11 cellular contexts compared by ENCODE assay signal in the genomic region with DNA sequence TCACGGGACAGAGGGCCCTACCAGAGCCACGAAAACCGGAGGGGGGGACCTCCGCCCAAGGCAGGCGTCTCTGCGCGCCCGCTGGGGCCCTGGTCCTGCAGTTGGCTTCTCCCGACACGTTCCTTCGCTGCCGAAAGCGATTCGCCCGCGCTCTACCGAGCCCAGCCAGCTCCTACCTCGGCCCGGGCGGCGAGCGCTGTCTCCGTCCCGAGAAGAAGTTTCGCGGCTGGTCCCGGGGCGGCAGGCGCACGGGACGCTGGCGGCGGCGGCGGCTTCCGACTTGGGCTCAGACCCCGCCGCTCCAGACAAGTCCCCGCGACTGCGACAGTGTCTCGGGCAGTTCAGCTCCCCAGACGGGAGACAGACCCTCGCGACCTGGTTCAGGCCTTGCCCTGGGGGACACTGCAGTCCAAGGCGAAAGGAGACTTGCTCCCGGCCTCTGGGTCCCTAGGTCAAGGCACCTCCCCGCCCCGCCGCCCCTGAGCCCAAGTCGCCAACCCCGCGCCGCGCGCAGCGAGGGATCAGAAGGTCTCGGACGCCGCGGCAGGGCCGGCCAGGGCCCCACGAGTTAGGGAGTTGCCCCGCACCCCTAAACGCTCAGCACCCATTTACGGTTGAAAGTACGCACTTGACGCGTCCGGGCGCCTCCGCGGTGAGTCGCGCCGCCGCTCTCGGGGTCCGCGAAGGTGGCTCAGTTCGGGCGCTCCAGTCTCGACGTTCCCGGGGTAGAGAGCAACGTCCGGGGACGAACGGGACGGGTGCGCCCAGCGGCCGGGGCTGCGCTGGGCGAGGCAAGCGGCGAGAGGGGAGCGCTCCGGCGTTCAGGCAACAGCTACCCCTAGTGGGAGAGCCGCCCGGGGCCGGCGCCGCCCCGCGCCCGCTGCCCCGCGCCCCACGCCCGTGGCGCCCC. TPM values are rescaled to one million over a fixed set of nuclear protein-coding genes. Genes with fewer than 3 reads are reported as not detected.
DNase-seq lines count a peak whose midpoint lies in the region; ATAC-seq and TF ChIP-seq lines count a peak whose summit lies in the region.
"Had no signal": no experiment of that assay in that cellular context is flagged by ENCODE, and none has a peak within 500 bp of the region (broad histone marks: within the 10 kb centered on the region; RNA-seq: fewer than 3 reads in every experiment).

No MANE protein-coding gene starts in this region.

- 13% methylated on average over 36 of the region's 113 CpGs; no CpG with 5 or more reads in 1 of the 2 donors for WGBS in esophagus squamous epithelium, 2 donors

- TF ChIP-seq POLR2A in esophagus squamous epithelium (IDR thresholded peaks at IDR 0.05) (no peak), vagina (IDR thresholded peaks at IDR 0.05) (no peak)

- ATAC-seq in mucosa of descending colon, result peak; percentile 69
- ATAC-seq: K562 had no signal

- H3K27ac ChIP-seq in esophagus squamous epithelium (peak overlapping the region; percentile 70 to 85 (median 76)), vagina (peak overlapping the region; percentile 90)

- peaks cover 8 to 97% (median 30%) of the 10 kb centered on the region in 4 donors for H3K27me3 ChIP-seq in esophagus squamous epithelium
- peaks cover 7% of the 10 kb centered on the region for H3K27me3 ChIP-seq in vagina

- H3K4me3 ChIP-seq in esophagus squamous epithelium (peak overlapping the region; percentile 33 to 63 (median 50)), mucosa of descending colon (peak overlapping the region; percentile 22), vagina (peak overlapping the region; percentile 62 to 82)
- H3K4me3 ChIP-seq: K562 had no signal

- DNase-seq in stimulated activated CD4-positive, alpha-beta T cell treated with anti-CD3 and anti-CD28 coated beads, Interleukin-15, amount 100 ng/mL, for 24 hours, result peak; percentile 33
- DNase-seq in stimulated activated CD4-positive, alpha-beta T cell treated with anti-CD3 and anti-CD28 coated beads, Interleukin-12 subunit alpha, Interleukin-12 subunit beta, amount 100 ng/mL, for 4 hours, result no peak
- DNase-seq in esophagus squamous epithelium (lab: John Stamatoyannopoulos, UW) (no peak), mucosa of descending colon (peak; percentile 50 to 66 (median 56)), vagina (ENCODE audit: extremely low spot score in 2 of 2) (no peak), Ammon's horn (ENCODE audit: low spot score) (no peak), hypothalamus (lab: John Stamatoyannopoulos, UW) (no peak), 8988T (no peak)
- DNase-seq: activated naive CD4-positive, alpha-beta T cell; DMS53 had no signal

- H3K4me1 ChIP-seq in esophagus squamous epithelium, result peaks cover 5 to 68% (median 15%) of the 10 kb centered on the region in 3 donors
- H3K4me1 ChIP-seq in mucosa of descending colon (ENCODE audit: low read depth), result peaks cover 5% of the 10 kb centered on the region
- H3K4me1 ChIP-seq in vagina, result peaks cover 50% of the 10 kb centered on the region

- intact Hi-C loops in esophagus squamous epithelium (cut with DNase I), result no loop called here
- intact Hi-C loops in mucosa of descending colon (cut with DNase I, micrococcal nuclease), result no loop called here
- intact Hi-C loops in vagina (cut with DNase I), result loop anchor here (2.0 to 10.0 kb wide), 2 partner anchors 195 to 715 kb away; no protein-coding TSS in a partner anchor

- peaks cover 0 to 18% (median 10%) of the 10 kb centered on the region in 3 donors for H3K9me3 ChIP-seq in esophagus squamous epithelium
- H3K9me3 ChIP-seq in mucosa of descending colon, result peaks cover 5% of the 10 kb centered on the region
- peaks cover 7% of the 10 kb centered on the region for H3K9me3 ChIP-seq in vagina

- TF ChIP-seq CTCF in esophagus squamous epithelium (IDR thresholded peaks at IDR 0.05) (peak in 3 of 6 experiments; percentile 19 to 31 (median 29)), mucosa of descending colon (IDR thresholded peaks at IDR 0.05) (no peak), vagina (IDR thresholded peaks at IDR 0.05) (no peak)

- H3K36me3 ChIP-seq in esophagus squamous epithelium (no peaks in the 10 kb centered on the region), mucosa of descending colon (ENCODE audit: low read depth) (no peaks in the 10 kb centered on the region), vagina (no peaks in the 10 kb centered on the region)

RNA-seq across cellular contexts. Expression of gene DIO3, which starts 1.4 kb away (rescaled TPM):
- 1 to 10 TPM in 1 of 4 donors, under 1 TPM in 3; 0.18 to 4.0 (median 0.53) TPM for total RNA-seq in esophagus squamous epithelium
- total RNA-seq in mucosa of descending colon, result 1 to 10 TPM; 1.8 to 2.5 (median 1.9) TPM
- 52.1 TPM for total RNA-seq in vagina
- total RNA-seq: K562 had no signal

Comparison
In these comparisons a context has a peak if more than half of its experiments do, and no peak if none do; other contexts are left out.
1. DNase-seq: peak in stimulated activated CD4-positive, alpha-beta T cell treated with anti-CD3 and anti-CD28 coated beads, Interleukin-15, amount 100 ng/mL, for 24 hours (single experiment) and mucosa of descending colon (3 of 3); none in stimulated activated CD4-positive, alpha-beta T cell treated with anti-CD3 and anti-CD28 coated beads, Interleukin-12 subunit alpha, Interleukin-12 subunit beta, amount 100 ng/mL, for 4 hours (single experiment), esophagus squamous epithelium (single experiment), vagina (0 of 2), Ammon's horn (single experiment), hypothalamus (0 of 51) and 8988T (single experiment).
2. H3K4me3 ChIP-seq: peak in every context shown above with its lines; median percentile 72 in vagina; 50 in esophagus squamous epithelium; 22 in mucosa of descending colon.
3. RNA of gene DIO3, which starts 1.4 kb away (total RNA-seq): 52.1 TPM in vagina (single experiment); 1.8 to 2.5 TPM in mucosa of descending colon and 0.18 to 4.0 TPM in esophagus squamous epithelium; every median in the first group is over 10 times any median in the second.